ENCODE assay signal across 25 cellular contexts in the genomic region with DNA sequence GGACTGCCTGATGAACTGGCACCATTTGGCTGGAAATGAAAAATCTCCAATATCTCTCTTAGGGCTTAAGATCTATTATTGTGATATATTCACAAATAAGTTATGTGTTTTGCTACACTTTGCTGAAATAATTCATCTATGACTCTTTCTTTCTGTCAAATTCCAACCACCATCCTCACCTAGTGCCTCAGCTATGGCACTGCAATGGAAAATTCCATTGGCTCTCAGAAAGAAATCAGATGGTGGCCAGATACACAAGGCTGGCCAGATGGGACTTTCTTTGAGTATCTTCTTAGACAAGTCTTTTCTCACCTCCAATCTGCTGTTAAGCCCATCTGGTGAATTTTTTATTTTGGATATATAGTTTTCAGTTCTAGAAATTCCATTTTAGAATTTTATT. TPM values are rescaled to one million over a fixed set of nuclear protein-coding genes. Genes with fewer than 3 reads are reported as not detected.
DNase-seq lines count a peak whose midpoint lies in the region; TF ChIP-seq lines count a peak whose summit lies in the region.
"Had no signal": no experiment of that assay in that cellular context is flagged by ENCODE, and none has a peak within 500 bp of the region (broad histone marks: within the 10 kb centered on the region; RNA-seq: fewer than 3 reads in every experiment).

No MANE protein-coding gene starts in this region.

- H3K27me3 Mint-ChIP-seq in Caco-2 (ENCODE audit: insufficient read depth, unreplicated experiment), result peaks cover 3% of the 10 kb centered on the region

- no peaks in the 10 kb centered on the region for H3K79me2 ChIP-seq in GM23248 (ENCODE audit: insufficient read depth)

- H3K27ac ChIP-seq in GM23248 (no peak overlapping the region), transverse colon (no peak overlapping the region), spleen (no peak overlapping the region)
- H3K27ac ChIP-seq: esophagus squamous epithelium, left lung, tibial artery had no signal

- H3K9me2 ChIP-seq in GM23248 (ENCODE audit: insufficient read depth), result no peaks in the 10 kb centered on the region
- H3K9me2 ChIP-seq: SK-N-SH had no signal

- no peak for TF ChIP-seq EP300 in Ishikawa (IDR thresholded peaks at IDR 0.05; ENCODE audit: borderline replicate concordance)
- no peak for TF ChIP-seq EP300 in transverse colon (IDR thresholded peaks at IDR 0.05; ENCODE audit: low read depth)

- no peaks in the 10 kb centered on the region for H3F3A ChIP-seq in GM23248 (ENCODE audit: insufficient read depth)

- H3K9ac ChIP-seq in GM23248, result no peak overlapping the region
- H3K9ac ChIP-seq: SK-N-SH had no signal

- H3K4me1 ChIP-seq in GM23248 (ENCODE audit: insufficient read depth) (no peaks in the 10 kb centered on the region), transverse colon (no peaks in the 10 kb centered on the region), Caco-2 (no peaks in the 10 kb centered on the region), spleen (no peaks in the 10 kb centered on the region)
- H3K4me1 ChIP-seq: esophagus squamous epithelium, left lung, tibial artery had no signal

- H3K4me2 ChIP-seq in GM23248 (ENCODE audit: unreplicated experiment), result no peak overlapping the region
- H3K4me2 ChIP-seq: SK-N-SH had no signal

- CTCF ChIA-PET in Caco-2 (lab: Charles Lee), result no interaction called here

- H4K20me1 ChIP-seq in GM23248 (ENCODE audit: insufficient read depth), result no peaks in the 10 kb centered on the region

- H3K36me3 Mint-ChIP-seq in Caco-2 (ENCODE audit: insufficient read depth, unreplicated experiment), result no peaks in the 10 kb centered on the region
- H3K36me3 Mint-ChIP-seq: WTC11 had no signal

- no peaks in the 10 kb centered on the region for H3K4me1 Mint-ChIP-seq in Caco-2 (ENCODE audit: low read depth, unreplicated experiment)
- H3K4me1 Mint-ChIP-seq: WTC11 had no signal

- no peaks in the 10 kb centered on the region for H3K9me3 ChIP-seq in GM23248 (ENCODE audit: low read depth)
- no peaks in the 10 kb centered on the region for H3K9me3 ChIP-seq in transverse colon
- H3K9me3 ChIP-seq in Caco-2, result no peaks in the 10 kb centered on the region
- peaks cover 0 to 13% (median 6%) of the 10 kb centered on the region in 8 donors for H3K9me3 ChIP-seq in spleen
- H3K9me3 ChIP-seq: esophagus squamous epithelium, left lung, SK-N-SH, tibial artery had no signal

- peak; percentile 45 for TF ChIP-seq RAD21 in Ishikawa (IDR thresholded peaks at IDR 0.05; ENCODE audit: low read depth)

- no peak for TF ChIP-seq POLR2A in transverse colon (IDR thresholded peaks at IDR 0.05)
- no peak for TF ChIP-seq POLR2A in spleen (IDR thresholded peaks at IDR 0.05)

- BruUV-seq in Caco-2 (replicated peaks; lab: Mats Ljungman, UMichigan), result no TSS peak

- in situ Hi-C loops in GM23248 (cut with MboI), result no loop called here
- in situ Hi-C loops in transverse colon (cut with MboI; ENCODE audit: low pct_ligation_motif_present in 1 of 4, low pct_unique_long_range_greater_than_20kb in 1 of 4, low sequenced_read_pairs in 3 of 4), result no loop called here

- H3K27me3 ChIP-seq in GM23248 (replicated peaks; ENCODE audit: insufficient read depth) (no peaks in the 10 kb centered on the region), transverse colon (no peaks in the 10 kb centered on the region), Caco-2 (replicated peaks; ENCODE audit: control insufficient read depth, insufficient read depth, low read length) (no peaks in the 10 kb centered on the region), spleen (replicated peaks in 1 of 7) (no peaks in the 10 kb centered on the region)
- H3K27me3 ChIP-seq: esophagus squamous epithelium, left lung, tibial artery had no signal

- intact Hi-C loops in transverse colon (cut with DNase I; ENCODE audit: low total_unique reads), result no loop called here
- intact Hi-C loops in Caco-2 (cut with micrococcal nuclease; ENCODE audit: unreplicated experiment), result no loop called here
- intact Hi-C loops in spleen (cut with DNase I; ENCODE audit: low total_unique reads), result no loop called here

- H3K36me3 ChIP-seq in GM23248 (ENCODE audit: low read depth), result no peaks in the 10 kb centered on the region
- H3K36me3 ChIP-seq in transverse colon, result no peaks in the 10 kb centered on the region
- H3K36me3 ChIP-seq in Caco-2 (ENCODE audit: control insufficient read depth, insufficient read depth, low read length), result no peaks in the 10 kb centered on the region
- H3K36me3 ChIP-seq in spleen, result no peaks in the 10 kb centered on the region
- H3K36me3 ChIP-seq: esophagus squamous epithelium, left lung, tibial artery had no signal

- no peak overlapping the region for H2AFZ ChIP-seq in GM23248

- TF ChIP-seq CTCF in epithelial cell of esophagus (IDR thresholded peaks at IDR 0.05; ENCODE audit: insufficient read depth, low read depth, low read length, missing control alignments), result peak; percentile 27
- TF ChIP-seq CTCF in transverse colon (IDR thresholded peaks at IDR 0.05), result no peak
- no peak for TF ChIP-seq CTCF in Caco-2 (IDR thresholded peaks at IDR 0.05; ENCODE audit: insufficient read depth in 1 of 2, low read depth in 1 of 2, low read length in 1 of 2, severe bottlenecking in 1 of 2, unreplicated experiment in 1 of 2)
- no peak for TF ChIP-seq CTCF in spleen (IDR thresholded peaks at IDR 0.05 in 8 of 11, conservative IDR thresholded peaks at IDR 0.05 in 3 of 11)

- H3K9me3 Mint-ChIP-seq in Caco-2 (ENCODE audit: unreplicated experiment), result no peaks in the 10 kb centered on the region
- H3K9me3 Mint-ChIP-seq: WTC11 had no signal

- H3K4me3 ChIP-seq in GM23248 (no peak overlapping the region), epithelial cell of esophagus (ENCODE audit: low read length) (no peak overlapping the region), transverse colon (no peak overlapping the region), Caco-2 (ENCODE audit: low read depth, low read length) (no peak overlapping the region), spleen (no peak overlapping the region)
- H3K4me3 ChIP-seq: esophagus squamous epithelium, left lung, tibial artery had no signal

- POLR2A ChIA-PET in Caco-2 (lab: Charles Lee), result no interaction called here

- DNase-seq in GM23248 (peak; percentile 51), epithelial cell of esophagus (ENCODE audit: low read depth) (no peak), renal cortical epithelial cell (ENCODE audit: low read depth) (peak; percentile 13), transverse colon (no peak), Caco-2 (no peak), spleen (no peak)
- DNase-seq: activated CD4-positive, alpha-beta T cell treated with anti-CD3 and anti-CD28 coated beads, Interleukin-2, amount 50 U/mL, for 48 hours; activated naive CD4-positive, alpha-beta T cell; activated T-cell treated with anti-CD3 and anti-CD28 coated beads for 4 hours; AML-193; anterior cingulate cortex; COR-L47; esophagus squamous epithelium; Kasumi-1; left lung; NCI-H1092; NCI-H2081 treated with DMSO at 0.1 percent for 48 hours; nephron progenitor cell; SK-N-SH; stimulated activated CD4-positive, alpha-beta T cell treated with anti-CD3 and anti-CD28 coated beads, Interleukin-2, amount 100 ng/mL, for 48 hours; stimulated activated naive CD8-positive, alpha-beta T cell treated with anti-CD3 and anti-CD28 coated beads, Interleukin-15, Interleukin-2, amounts not matched to agents 100 U/mL and 50 U/mL, for 24 hours; T-helper 9 cell; tibial artery had no signal

- no peak overlapping the region for H3K27ac Mint-ChIP-seq in Caco-2 (ENCODE audit: unreplicated experiment)
- H3K27ac Mint-ChIP-seq: nephron progenitor cell, WTC11 had no signal

- H3K4me3 Mint-ChIP-seq in Caco-2 (ENCODE audit: unreplicated experiment), result no peak overlapping the region
- H3K4me3 Mint-ChIP-seq: nephron progenitor cell, WTC11 had no signal

TF ChIP-seq in Ishikawa, 13 proteins besides CTCF, POLR2A, EP300 and RAD21:
- TF ChIP-seq YY1 (IDR thresholded peaks at IDR 0.05; ENCODE audit: low read depth) (no peak), ZBTB7A (IDR thresholded peaks at IDR 0.05; ENCODE audit: low read depth) (no peak), REST (IDR thresholded peaks at IDR 0.05; ENCODE audit: low read depth) (no peak)
TF ChIP-seq in Ishikawa: peak in this region for 0.

RNA-seq across cellular contexts. Expression of gene NAT8L, which starts 28.0 kb away (rescaled TPM):
- 0.38 TPM in 1 of 2 replicates, not detected in the other for total RNA-seq in GM23248 (2014; rRNA removed; shearing (Covaris generic))
- polyA plus RNA-seq in GM23248 (2016; fragmentation: Nextera tagmentation; extraction: Ambion mirVana) (0.03 TPM in 1 of 2 replicates, not detected in the other), spleen (under 1 TPM; 0.13 to 0.80 (median 0.29) TPM)
- total RNA-seq in renal cortical epithelial cell (0.17 and 1.2 TPM in 2 replicates), transverse colon (1 to 10 TPM in 1 of 4 donors, under 1 TPM in 2, not detected in 1; 0.14 to 1.9 (median 0.64) TPM), Caco-2 (2022) (6.2 and 6.6 TPM in 2 replicates), spleen (1 to 10 TPM in 4 of 7 donors, under 1 TPM in 3; 0.50 to 3.1 (median 1.3) TPM)

Comparison
In these comparisons a context has a peak if more than half of its experiments do, and no peak if none do; other contexts are left out.
1. DNase-seq: peak in GM23248 (single experiment) and renal cortical epithelial cell (single experiment); none in epithelial cell of esophagus (single experiment), transverse colon (single experiment), Caco-2 (0 of 2) and spleen (single experiment).